Comparison of ENCODE assay signal across 19 cellular contexts in genomic region chr4:176185068-176185467, GRCh38. TPM values are rescaled to one million over a fixed set of nuclear protein-coding genes. Genes with fewer than 3 reads are reported as not detected.
DNase-seq lines count a peak whose midpoint lies in the region; ATAC-seq, FAIRE-seq and TF ChIP-seq lines count a peak whose summit lies in the region.
"Had no signal": no experiment of that assay in that cellular context is flagged by ENCODE, and none has a peak within 500 bp of the region (broad histone marks: within the 10 kb centered on the region; RNA-seq: fewer than 3 reads in every experiment).

No MANE protein-coding gene starts in this region.

- H3K4me3 ChIP-seq in AG10803 (ENCODE audit: low read length): no peak overlapping the region
- H3K4me3 ChIP-seq in mammary epithelial cell (replicated peaks in 1 of 3; ENCODE audit: insufficient read depth in 1 of 3, low read depth in 2 of 3, low read length in 3 of 3): no peak overlapping the region

- intact Hi-C loops in mammary epithelial cell (cut with micrococcal nuclease): loop anchor here (2.0 kb wide), 1 partner anchor 86 kb away; no protein-coding TSS in a partner anchor
- intact Hi-C loops in activated CD8-positive, alpha-beta T cell treated with anti-CD3 and anti-CD28 coated beads for 36 hours (cut with micrococcal nuclease): no loop called here

- POLR2A ChIA-PET in activated CD8-positive, alpha-beta T cell treated with anti-CD3 and anti-CD28 coated beads for 36 hours (lab: Charles Lee): no interaction called here

- H3K4me2 ChIP-seq in mammary epithelial cell (ENCODE audit: insufficient read depth, low read depth, low read length): no peak overlapping the region

- H3K9me3 Mint-ChIP-seq in activated CD8-positive, alpha-beta T cell treated with anti-CD3 and anti-CD28 coated beads for 36 hours: no peaks in the 10 kb centered on the region
- H3K9me3 Mint-ChIP-seq: activated naive CD4-positive, alpha-beta T cell treated with anti-CD3 and anti-CD28 coated beads, Interleukin-2, amount 50 U/mL, for 24 hours; naive thymus-derived CD4-positive, alpha-beta T cell; stimulated activated naive CD8-positive, alpha-beta T cell treated with anti-CD3 and anti-CD28 coated beads, Interleukin-15, amount 100 ng/mL, for 72 hours had no signal

- H3K36me3 ChIP-seq in mammary epithelial cell (ENCODE audit: insufficient read depth, low read length): no peaks in the 10 kb centered on the region

- no peaks in the 10 kb centered on the region for H3K27me3 ChIP-seq in mammary epithelial cell (ENCODE audit: insufficient read depth, low read length)

- TF ChIP-seq CTCF in AG10803 (conservative IDR thresholded peaks at IDR 0.05; ENCODE audit: low read length) (no peak), mammary epithelial cell (conservative IDR thresholded peaks at IDR 0.05 in 1 of 2, IDR thresholded peaks at IDR 0.05 in 1 of 2; ENCODE audit: extremely low read depth in 1 of 2, insufficient read depth in 1 of 2, low read depth in 1 of 2, low read length in 2 of 2) (no peak)
- TF ChIP-seq CTCF in activated CD8-positive, alpha-beta T cell treated with anti-CD3 and anti-CD28 coated beads for 36 hours (IDR thresholded peaks at IDR 0.05): no peak

- H3K9ac ChIP-seq in mammary epithelial cell (ENCODE audit: insufficient read depth, low read length): no peak overlapping the region

- WGBS in mammary epithelial cell (ENCODE audit: low coverage, missing lambda C conversion rate): 64% methylated on average over 1 of the region's 1 CpG

- dilution Hi-C loops in mammary epithelial cell (cut with HindIII; ENCODE audit: low sequenced_read_pairs): no loop called here

- CTCF ChIA-PET in mammary epithelial cell (lab: Charles Lee; ENCODE audit: low non-redundant PET): interaction anchor here (0.5 kb wide), 1 partner anchor 10 kb away, joined by 3 read pairs; the partner anchor contains the start of gene SPATA4
- CTCF ChIA-PET in activated CD8-positive, alpha-beta T cell treated with anti-CD3 and anti-CD28 coated beads for 36 hours (lab: Charles Lee): no interaction called here

- H3K4me3 Mint-ChIP-seq in activated CD8-positive, alpha-beta T cell treated with anti-CD3 and anti-CD28 coated beads for 36 hours: no peak overlapping the region
- H3K4me3 Mint-ChIP-seq: activated naive CD4-positive, alpha-beta T cell treated with anti-CD3 and anti-CD28 coated beads, Interleukin-2, amount 50 U/mL, for 24 hours; naive thymus-derived CD4-positive, alpha-beta T cell; stimulated activated naive CD8-positive, alpha-beta T cell treated with anti-CD3 and anti-CD28 coated beads, Interleukin-15, amount 100 ng/mL, for 72 hours had no signal

- peak; percentile 89 for DNase-seq in AG10803 (ENCODE audit: low read depth)
- DNase-seq in HTR-8/SVneo (ENCODE audit: insufficient read length, low spot score): peak; percentile 20
- DNase-seq in mammary epithelial cell: peak; percentile 66
- peak; percentile 50 for DNase-seq in kidney tubule cell (ENCODE audit: low spot score)
- DNase-seq in activated CD8-positive, alpha-beta T cell treated with anti-CD3 and anti-CD28 coated beads for 36 hours: no peak
- DNase-seq in NCI-H187 treated with DMSO at 0.1 percent for 48 hours (lab: John Stamatoyannopoulos, UW): no peak
- DNase-seq in NCI-H82 treated with DMSO at 0.1 percent for 48 hours (lab: John Stamatoyannopoulos, UW; ENCODE audit: unreplicated experiment): no peak
- no peak for DNase-seq in COR-L47 (lab: John Stamatoyannopoulos, UW)
- DNase-seq: activated CD4-positive, CD25-positive, alpha-beta regulatory T cell; dermis blood vessel endothelial cell; naive thymus-derived CD4-positive, alpha-beta T cell; retina; stimulated activated naive CD8-positive, alpha-beta T cell treated with anti-CD3 and anti-CD28 coated beads, Interleukin-15, amount 100 ng/mL, for 72 hours; SW 1271 had no signal

- H2AFZ ChIP-seq in mammary epithelial cell (ENCODE audit: low read depth, low read length): no peak overlapping the region

- no TSS peak for BruUV-seq in mammary epithelial cell (replicated peaks; lab: Mats Ljungman, UMichigan)

- no peaks in the 10 kb centered on the region for H3K4me1 Mint-ChIP-seq in activated CD8-positive, alpha-beta T cell treated with anti-CD3 and anti-CD28 coated beads for 36 hours (ENCODE audit: low read depth)
- H3K4me1 Mint-ChIP-seq: naive thymus-derived CD4-positive, alpha-beta T cell had no signal

- H3K36me3 Mint-ChIP-seq in activated CD8-positive, alpha-beta T cell treated with anti-CD3 and anti-CD28 coated beads for 36 hours (ENCODE audit: low read depth): no peaks in the 10 kb centered on the region
- H3K36me3 Mint-ChIP-seq: activated naive CD4-positive, alpha-beta T cell treated with anti-CD3 and anti-CD28 coated beads, Interleukin-2, amount 50 U/mL, for 24 hours; naive thymus-derived CD4-positive, alpha-beta T cell had no signal

- no peak for ATAC-seq in activated CD8-positive, alpha-beta T cell treated with anti-CD3 and anti-CD28 coated beads for 36 hours
- ATAC-seq: naive thymus-derived CD4-positive, alpha-beta T cell; stimulated activated naive CD8-positive, alpha-beta T cell treated with anti-CD3 and anti-CD28 coated beads, Interleukin-15, amount 100 ng/mL, for 72 hours had no signal

- in situ Hi-C loops in mammary epithelial cell (cut with MboI; ENCODE audit: low sequenced_read_pairs in 2 of 2): no loop called here

- H3K27me3 Mint-ChIP-seq in activated CD8-positive, alpha-beta T cell treated with anti-CD3 and anti-CD28 coated beads for 36 hours: peaks cover 29% of the 10 kb centered on the region

- H3K9me3 ChIP-seq in mammary epithelial cell (replicated peaks; ENCODE audit: insufficient read depth, low read length): no peaks in the 10 kb centered on the region

- H3K27ac ChIP-seq in mammary epithelial cell (ENCODE audit: insufficient read depth, low read depth, low read length): no peak overlapping the region
- H3K27ac ChIP-seq: C4-2B had no signal

- no peaks in the 10 kb centered on the region for H4K20me1 ChIP-seq in mammary epithelial cell (ENCODE audit: insufficient read depth, low read length)

- H3K4me1 ChIP-seq in mammary epithelial cell (ENCODE audit: insufficient read depth, low read length): peaks cover 3% of the 10 kb centered on the region

- no peak for FAIRE-seq in HTR-8/SVneo (lab: Jason Lieb, UNC)
- FAIRE-seq: frontal cortex, H1 had no signal

- H3K27ac Mint-ChIP-seq in activated CD8-positive, alpha-beta T cell treated with anti-CD3 and anti-CD28 coated beads for 36 hours: no peak overlapping the region
- H3K27ac Mint-ChIP-seq: activated naive CD4-positive, alpha-beta T cell treated with anti-CD3 and anti-CD28 coated beads, Interleukin-2, amount 50 U/mL, for 24 hours; naive thymus-derived CD4-positive, alpha-beta T cell; stimulated activated naive CD8-positive, alpha-beta T cell treated with anti-CD3 and anti-CD28 coated beads, Interleukin-15, amount 100 ng/mL, for 72 hours had no signal

- no peaks in the 10 kb centered on the region for H3K79me2 ChIP-seq in mammary epithelial cell (ENCODE audit: insufficient read depth, low read length)

RNA-seq across cellular contexts. Expression of gene SPATA4, which starts 10.3 kb away (rescaled TPM):
- under 1 TPM; 0.17 to 0.94 TPM for total RNA-seq in mammary epithelial cell
- polyA plus RNA-seq in mammary epithelial cell: 0.06 TPM
- not detected for polyA minus RNA-seq in mammary epithelial cell
- not detected for total RNA-seq in activated CD8-positive, alpha-beta T cell treated with anti-CD3 and anti-CD28 coated beads for 36 hours
- total RNA-seq: dermis blood vessel endothelial cell; G401; H1; naive thymus-derived CD4-positive, alpha-beta T cell had no signal
- polyA plus RNA-seq: H1; naive thymus-derived CD4-positive, alpha-beta T cell had no signal

Comparison
In these comparisons a context has a peak if more than half of its experiments do, and no peak if none do; other contexts are left out.
1. DNase-seq: peak in AG10803 (single experiment), HTR-8/SVneo (single experiment), mammary epithelial cell (single experiment) and kidney tubule cell (single experiment); none in activated CD8-positive, alpha-beta T cell treated with anti-CD3 and anti-CD28 coated beads for 36 hours (single experiment), NCI-H187 treated with DMSO at 0.1 percent for 48 hours (single experiment), NCI-H82 treated with DMSO at 0.1 percent for 48 hours (single experiment) and COR-L47 (single experiment).